Comparison of ENCODE assay signal across 1 cellular context in the genomic region with DNA sequence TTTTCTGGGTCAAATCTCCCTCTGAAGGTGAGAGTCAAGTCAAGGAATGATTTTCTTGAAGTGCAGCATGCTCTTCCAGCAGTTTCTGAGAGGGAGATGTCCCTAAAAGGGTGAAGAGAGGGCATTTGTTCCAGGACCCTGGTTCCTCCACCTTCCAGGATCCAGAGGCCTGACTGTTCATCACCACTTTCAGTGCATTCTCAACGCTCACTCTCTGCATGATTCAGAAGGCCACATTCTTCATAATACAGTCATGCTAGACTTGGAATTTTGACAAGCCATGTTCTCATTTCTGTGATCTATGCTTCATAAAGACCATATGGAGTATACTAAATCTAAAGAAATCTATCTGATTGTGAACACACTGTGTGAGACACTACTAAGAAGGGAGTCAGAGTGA.
TF ChIP-seq lines count a peak whose summit lies in the region.

No MANE protein-coding gene starts in this region.

TF ChIP-seq in GM23338, 12 proteins besides CTCF, POLR2A, EP300 and RAD21 (continued from another document):
- TF ChIP-seq, protein P1, sequence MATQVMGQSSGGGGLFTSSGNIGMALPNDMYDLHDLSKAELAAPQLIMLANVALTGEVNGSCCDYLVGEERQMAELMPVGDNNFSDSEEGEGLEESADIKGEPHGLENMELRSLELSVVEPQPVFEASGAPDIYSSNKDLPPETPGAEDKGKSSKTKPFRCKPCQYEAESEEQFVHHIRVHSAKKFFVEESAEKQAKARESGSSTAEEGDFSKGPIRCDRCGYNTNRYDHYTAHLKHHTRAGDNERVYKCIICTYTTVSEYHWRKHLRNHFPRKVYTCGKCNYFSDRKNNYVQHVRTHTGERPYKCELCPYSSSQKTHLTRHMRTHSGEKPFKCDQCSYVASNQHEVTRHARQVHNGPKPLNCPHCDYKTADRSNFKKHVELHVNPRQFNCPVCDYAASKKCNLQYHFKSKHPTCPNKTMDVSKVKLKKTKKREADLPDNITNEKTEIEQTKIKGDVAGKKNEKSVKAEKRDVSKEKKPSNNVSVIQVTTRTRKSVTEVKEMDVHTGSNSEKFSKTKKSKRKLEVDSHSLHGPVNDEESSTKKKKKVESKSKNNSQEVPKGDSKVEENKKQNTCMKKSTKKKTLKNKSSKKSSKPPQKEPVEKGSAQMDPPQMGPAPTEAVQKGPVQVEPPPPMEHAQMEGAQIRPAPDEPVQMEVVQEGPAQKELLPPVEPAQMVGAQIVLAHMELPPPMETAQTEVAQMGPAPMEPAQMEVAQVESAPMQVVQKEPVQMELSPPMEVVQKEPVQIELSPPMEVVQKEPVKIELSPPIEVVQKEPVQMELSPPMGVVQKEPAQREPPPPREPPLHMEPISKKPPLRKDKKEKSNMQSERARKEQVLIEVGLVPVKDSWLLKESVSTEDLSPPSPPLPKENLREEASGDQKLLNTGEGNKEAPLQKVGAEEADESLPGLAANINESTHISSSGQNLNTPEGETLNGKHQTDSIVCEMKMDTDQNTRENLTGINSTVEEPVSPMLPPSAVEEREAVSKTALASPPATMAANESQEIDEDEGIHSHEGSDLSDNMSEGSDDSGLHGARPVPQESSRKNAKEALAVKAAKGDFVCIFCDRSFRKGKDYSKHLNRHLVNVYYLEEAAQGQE (IDR thresholded peaks at IDR 0.05; ENCODE audit: unreplicated experiment), result no peak
- TF ChIP-seq ZNF331 (CRISPR knock-in tag; IDR thresholded peaks at IDR 0.05; ENCODE audit: low read depth), result no peak
